In the genomic region with DNA sequence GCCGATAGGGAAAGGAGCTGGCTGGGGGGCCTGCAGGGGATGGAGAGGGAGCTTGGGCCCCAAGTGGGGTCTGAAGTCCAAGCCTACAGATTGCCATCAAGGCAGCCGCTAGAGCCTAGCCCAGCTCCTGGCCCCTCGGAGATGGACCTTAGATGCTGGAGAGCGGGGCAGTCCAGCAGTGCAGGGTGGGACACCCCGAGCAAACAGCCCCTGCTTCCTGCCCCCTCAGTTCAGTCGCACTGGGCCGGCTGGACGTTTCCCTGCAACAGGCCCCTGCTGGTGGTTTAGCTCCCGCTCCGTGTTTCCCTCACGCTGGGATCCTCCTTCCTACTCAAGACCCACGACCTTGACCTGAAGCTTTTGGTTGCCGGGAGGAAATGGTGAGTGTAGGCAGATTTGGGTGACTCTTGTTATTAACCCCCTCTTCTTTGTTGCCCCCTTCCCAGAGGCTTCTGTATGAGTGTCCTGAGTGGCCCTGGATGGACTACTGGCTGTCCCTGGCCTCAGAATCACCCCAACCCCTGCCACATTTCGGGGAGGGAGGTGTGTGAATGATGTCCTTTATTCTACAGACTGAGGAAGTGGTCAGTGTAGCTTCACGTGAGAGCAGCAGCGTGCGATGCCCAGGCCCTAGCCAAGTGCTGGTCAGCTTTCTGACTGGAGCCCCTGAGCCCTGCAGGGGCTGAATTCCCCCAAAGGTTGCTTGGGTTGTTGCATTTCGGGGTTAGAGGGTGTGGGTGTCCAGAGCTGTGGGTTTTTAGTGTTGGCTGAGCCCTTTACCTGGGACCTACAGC, we compare ENCODE assay signal across 13 cellular contexts. TPM values are rescaled to one million over a fixed set of nuclear protein-coding genes. Genes with fewer than 3 reads are reported as not detected.
DNase-seq lines count a peak whose midpoint lies in the region; ATAC-seq and TF ChIP-seq lines count a peak whose summit lies in the region.
"Had no signal": no experiment of that assay in that cellular context is flagged by ENCODE, and none has a peak within 500 bp of the region (broad histone marks: within the 10 kb centered on the region; RNA-seq: fewer than 3 reads in every experiment).

No MANE protein-coding gene starts in this region.

- WGBS in ovary, 3 donors = 10 to 28% (median 22%) methylated on average over 18 of the region's 18 CpGs

- peaks cover 4% of the 10 kb centered on the region for H3K27me3 Mint-ChIP-seq in glutamatergic neuron (ENCODE audit: unreplicated experiment)

- peak overlapping the region; percentile 38 for H3K4me3 Mint-ChIP-seq in glutamatergic neuron (ENCODE audit: unreplicated experiment)

- H3K9me3 ChIP-seq in ovary = no peaks in the 10 kb centered on the region

- peaks cover 41% of the 10 kb centered on the region for H3K4me1 ChIP-seq in ovary (ENCODE audit: insufficient read depth)

- peak overlapping the region; percentile 84 for H3K4me3 ChIP-seq in AG09309 (ENCODE audit: control insufficient read depth, low read depth, low read length)
- peak overlapping the region; percentile 70 for H3K4me3 ChIP-seq in ovary
- H3K4me3 ChIP-seq: cardiac muscle cell had no signal

- H3K27me3 ChIP-seq in ovary = no peaks in the 10 kb centered on the region
- H3K27me3 ChIP-seq: cardiac muscle cell had no signal

- intact Hi-C loops in ovary (cut with DNase I) = loop anchor here (5.0 to 10.0 kb wide), 5 partner anchors 34 to 59 kb away; partner anchors contain the start of gene DCPS (in 1 of the 4)

- DNase-seq in AG09309 (ENCODE audit: low read depth) (no peak), RPMI7951 (ENCODE audit: low read depth) (peak; percentile 60), glutamatergic neuron (no peak), ovary (peak; percentile 69 to 81 (median 73)), mucosa of gallbladder (ENCODE audit: low spot score) (no peak)
- no peak for DNase-seq in activated CD4-positive, CD25-positive, alpha-beta regulatory T cell (lab: John Stamatoyannopoulos, UW)
- DNase-seq in stimulated activated CD4-positive, alpha-beta T cell treated with anti-CD3 and anti-CD28 coated beads, Interleukin-15, amount 100 ng/mL, for 24 hours = no peak
- DNase-seq: activated T-cell treated with anti-CD3 and anti-CD28 coated beads, Interleukin-2, amount 50 U/mL, for 1 hour; stimulated activated CD4-positive, alpha-beta T cell treated with anti-CD3 and anti-CD28 coated beads, Interleukin-12 subunit alpha, Interleukin-12 subunit beta, amount 100 ng/mL, for 4 hours had no signal

- peak; percentile 30 for TF ChIP-seq POLR2A in ovary (IDR thresholded peaks at IDR 0.05)

- H3K4me1 Mint-ChIP-seq in glutamatergic neuron (ENCODE audit: low read depth, unreplicated experiment) = peaks cover 47% of the 10 kb centered on the region

- no peak for ATAC-seq in HG03378 (IDR thresholded peaks at IDR 0.05; ENCODE audit: unreplicated experiment)
- ATAC-seq: Panc1 had no signal

- no peaks in the 10 kb centered on the region for H3K36me3 Mint-ChIP-seq in glutamatergic neuron (ENCODE audit: unreplicated experiment)

- no peak for TF ChIP-seq CTCF in AG09309 (IDR thresholded peaks at IDR 0.05; ENCODE audit: control insufficient read depth, insufficient read depth, low read depth, low read length, missing control alignments)
- no peak for TF ChIP-seq CTCF in glutamatergic neuron (IDR thresholded peaks at IDR 0.05; ENCODE audit: partially characterized antibody, unreplicated experiment)
- TF ChIP-seq CTCF in ovary (IDR thresholded peaks at IDR 0.05) = peak in 2 of 3 donors; percentile 13 to 20

- H3K27ac ChIP-seq in ovary = peak overlapping the region; percentile 82 to 95
- H3K27ac ChIP-seq: cardiac muscle cell, KMS-11 had no signal

- no peak overlapping the region for H3K27ac Mint-ChIP-seq in glutamatergic neuron (ENCODE audit: unreplicated experiment)

- TF ChIP-seq EP300 in ovary (IDR thresholded peaks at IDR 0.05) = no peak

- no peaks in the 10 kb centered on the region for H3K36me3 ChIP-seq in ovary
- H3K36me3 ChIP-seq: cardiac muscle cell had no signal

- H3K9me3 Mint-ChIP-seq in glutamatergic neuron (ENCODE audit: unreplicated experiment) = peaks cover 2% of the 10 kb centered on the region

RNA-seq across cellular contexts. Expression of gene ST3GAL4, which starts 2.7 kb away (rescaled TPM):
- 99.7 and 108 TPM in 2 replicates for total RNA-seq in RPMI7951 (2014; rRNA removed; shearing (Covaris generic))
- total RNA-seq in glutamatergic neuron (ENCODE audit: unreplicated experiment) (10.4 TPM), ovary (100 to 1,000 TPM in 4 of 7 donors, 10 to 100 TPM in 3; 75.8 to 300 (median 135) TPM), mucosa of gallbladder (19.4 TPM)
- 100 to 1,000 TPM; 117 to 120 TPM for polyA plus RNA-seq in ovary

RNA-seq across cellular contexts. Expression of gene DCPS, which starts 54.3 kb away (rescaled TPM):
- 41.7 and 50.0 TPM in 2 replicates for total RNA-seq in RPMI7951 (2014; rRNA removed; shearing (Covaris generic))
- total RNA-seq in glutamatergic neuron (ENCODE audit: unreplicated experiment) (7.2 TPM), ovary (10 to 100 TPM in 6 of 7 donors, 1 to 10 TPM in 1; 6.6 to 17.2 (median 13.5) TPM), mucosa of gallbladder (34.6 TPM)
- 10 to 100 TPM; 12.4 to 17.2 TPM for polyA plus RNA-seq in ovary

Comparison
In these comparisons a context has a peak if more than half of its experiments do, and no peak if none do; other contexts are left out.
1. DNase-seq: peak in RPMI7951 (single experiment) and ovary (5 of 5); none in AG09309 (single experiment), glutamatergic neuron (single experiment), mucosa of gallbladder (single experiment), activated CD4-positive, CD25-positive, alpha-beta regulatory T cell (0 of 4) and stimulated activated CD4-positive, alpha-beta T cell treated with anti-CD3 and anti-CD28 coated beads, Interleukin-15, amount 100 ng/mL, for 24 hours (single experiment).
2. CTCF ChIP-seq: peak in ovary (2 of 3); none in AG09309 (single experiment) and glutamatergic neuron (single experiment).